ENCODE assay signal across 8 cellular contexts in genomic region chr15:67120839-67121540, GRCh38.
DNase-seq lines count a peak whose midpoint lies in the region; ATAC-seq lines count a peak whose summit lies in the region.

No MANE protein-coding gene starts in this region.

- H3K36me3 ChIP-seq in duodenal mucosa (ENCODE audit: control insufficient read depth in 1 of 2, insufficient read depth in 2 of 2, low read length in 2 of 2) (no peaks in the 10 kb centered on the region), mucosa of rectum (ENCODE audit: control insufficient read depth in 2 of 2, insufficient read depth in 2 of 2, low read length in 2 of 2) (no peaks in the 10 kb centered on the region)

- H3K9me3 ChIP-seq in duodenal mucosa (ENCODE audit: control insufficient read depth in 1 of 2, low read length in 2 of 2) = no peaks in the 10 kb centered on the region
- H3K9me3 ChIP-seq in mucosa of rectum (ENCODE audit: control insufficient read depth in 2 of 2, low read length in 2 of 2) = no peaks in the 10 kb centered on the region

- peak; percentile 78 to 85 for DNase-seq in activated CD8-positive, alpha-beta memory T cell treated with anti-CD3 and anti-CD28 coated beads for 4 hours (ENCODE audit: low read depth in 2 of 2)
- peak; percentile 66 to 79 for DNase-seq in stimulated activated CD8-positive, alpha-beta memory T cell treated with anti-CD3 and anti-CD28 coated beads, Interleukin-4, amount 100 ng/mL, for 1 hour (ENCODE audit: low read depth in 2 of 2, low spot score in 1 of 2)
- no peak for DNase-seq in NCI-H748 (lab: John Stamatoyannopoulos, UW; ENCODE audit: unreplicated experiment)

- H3K9ac ChIP-seq in duodenal mucosa (ENCODE audit: low read depth in 1 of 2, low read length in 2 of 2) = peak overlapping the region; percentile 11 to 49
- H3K9ac ChIP-seq in mucosa of rectum (ENCODE audit: low read depth in 1 of 2, low read length in 2 of 2) = peak overlapping the region; percentile 61 to 72

- H3K4me1 ChIP-seq in duodenal mucosa (ENCODE audit: control insufficient read depth in 1 of 2, insufficient read depth in 2 of 2, low read length in 2 of 2) (peaks cover 63% of the 10 kb centered on the region in 2 donors), mucosa of rectum (ENCODE audit: control insufficient read depth in 2 of 2, insufficient read depth in 2 of 2, low read length in 2 of 2) (peaks cover 49 to 56% of the 10 kb centered on the region in 2 donors)

- no peaks in the 10 kb centered on the region for H3K27me3 ChIP-seq in duodenal mucosa (ENCODE audit: control insufficient read depth in 1 of 2, insufficient read depth in 2 of 2, low read length in 2 of 2)
- H3K27me3 ChIP-seq in mucosa of rectum (ENCODE audit: control insufficient read depth in 2 of 2, insufficient read depth in 2 of 2, low read length in 2 of 2) = no peaks in the 10 kb centered on the region

- H3K4me3 ChIP-seq in duodenal mucosa (ENCODE audit: low read depth in 1 of 2, low read length in 2 of 2) (peak overlapping the region; percentile 25 to 46), mucosa of rectum (ENCODE audit: low read length in 2 of 2) (peak overlapping the region; percentile 40 to 50)

- H3K27ac ChIP-seq in duodenal mucosa (ENCODE audit: low read depth, low read length) (peak overlapping the region; percentile 80), mucosa of rectum (ENCODE audit: low read depth in 2 of 2, low read length in 2 of 2) (peak overlapping the region; percentile 86 to 89)

- ATAC-seq in GM18909 (IDR thresholded peaks at IDR 0.05; ENCODE audit: poor library complexity, unreplicated experiment) = peak; percentile 69
- peak; percentile 61 for ATAC-seq in HG03558 (IDR thresholded peaks at IDR 0.05; ENCODE audit: extremely low read depth, unreplicated experiment)
- no peak for ATAC-seq in HG03378 (IDR thresholded peaks at IDR 0.05; ENCODE audit: unreplicated experiment)
